ENCODE assay signal across 23 cellular contexts in genomic region chr11:15118431-15118830, GRCh38. TPM values are rescaled to one million over a fixed set of nuclear protein-coding genes. Genes with fewer than 3 reads are reported as not detected.
DNase-seq lines count a peak whose midpoint lies in the region; ATAC-seq lines count a peak whose summit lies in the region.
"Had no signal": no experiment of that assay in that cellular context is flagged by ENCODE, and none has a peak within 500 bp of the region (broad histone marks: within the 10 kb centered on the region; RNA-seq: fewer than 3 reads in every experiment).

No MANE protein-coding gene starts in this region.

- peak in 1 of 2 donors; percentile 21 for DNase-seq in activated naive CD4-positive, alpha-beta T cell treated with anti-CD3 and anti-CD28 coated beads, Interleukin-2, amount 50 U/mL, for 72 hours (ENCODE audit: low spot score in 2 of 2)
- no peak for DNase-seq in activated naive CD4-positive, alpha-beta T cell treated with anti-CD3 and anti-CD28 coated beads, Interleukin-2, amount 10 ng/mL, durations not matched to agents 7 days and 5 days
- no peak for DNase-seq in stimulated activated naive CD8-positive, alpha-beta T cell treated with anti-CD3 and anti-CD28 coated beads, Interleukin-15, Interleukin-2, amounts not matched to agents 100 U/mL and 50 U/mL, for 24 hours
- DNase-seq in NOMO-1 treated with DMSO at 0.1 percent for 48 hours (lab: John Stamatoyannopoulos, UW; ENCODE audit: unreplicated experiment) (no peak), left cardiac atrium (no peak)
- DNase-seq: activated CD8-positive, alpha-beta memory T cell treated with anti-CD3 and anti-CD28 coated beads, Interleukin-2, amount 50 U/mL, for 4 hours; activated naive CD4-positive, alpha-beta T cell treated with anti-CD3 and anti-CD28 coated beads, Interleukin-2, amount 50 U/mL, for 16 hours; brain microvascular endothelial cell; CD8-positive, alpha-beta memory T cell; DND-41; lower lobe of right lung; NCI-H1694; stimulated activated CD4-positive, alpha-beta T cell treated with anti-CD3 and anti-CD28 coated beads, Interleukin-4, amount 100 ng/mL, for 1 hour; T-cell had no signal

- peaks cover 57% of the 10 kb centered on the region for H3K27me3 Mint-ChIP-seq in activated naive CD4-positive, alpha-beta T cell treated with anti-CD3 and anti-CD28 coated beads, Interleukin-2, amount 10 ng/mL, durations not matched to agents 7 days and 5 days
- H3K27me3 Mint-ChIP-seq in activated T-helper 17 cell treated with anti-CD3 and anti-CD28 coated beads, Interleukin-2, amount 50 U/mL, for 72 hours: peaks cover 50% of the 10 kb centered on the region

- peaks cover 0 to 4% of the 10 kb centered on the region in 2 donors for H3K36me3 Mint-ChIP-seq in activated naive CD4-positive, alpha-beta T cell treated with anti-CD3 and anti-CD28 coated beads, Interleukin-2, amount 50 U/mL, for 72 hours
- no peaks in the 10 kb centered on the region for H3K36me3 Mint-ChIP-seq in activated naive CD4-positive, alpha-beta T cell treated with anti-CD3 and anti-CD28 coated beads, Interleukin-2, amount 10 ng/mL, durations not matched to agents 7 days and 5 days
- H3K36me3 Mint-ChIP-seq in activated T-helper 17 cell treated with anti-CD3 and anti-CD28 coated beads, Interleukin-2, amount 50 U/mL, for 72 hours (ENCODE audit: low read depth): no peaks in the 10 kb centered on the region
- H3K36me3 Mint-ChIP-seq: T-cell had no signal

- CTCF ChIA-PET in activated naive CD4-positive, alpha-beta T cell treated with anti-CD3 and anti-CD28 coated beads, Interleukin-2, amount 10 ng/mL, durations not matched to agents 7 days and 5 days (lab: Charles Lee): interaction anchor here (1.0 to 2.0 kb wide), 5 partner anchors 11 to 89 kb away, joined by 3 to 7 read pairs (median 4); no protein-coding TSS in a partner anchor

- no peak overlapping the region for H3K27ac Mint-ChIP-seq in activated naive CD4-positive, alpha-beta T cell treated with anti-CD3 and anti-CD28 coated beads, Interleukin-2, amount 50 U/mL, for 72 hours
- no peak overlapping the region for H3K27ac Mint-ChIP-seq in activated naive CD4-positive, alpha-beta T cell treated with anti-CD3 and anti-CD28 coated beads, Interleukin-2, amount 10 ng/mL, durations not matched to agents 7 days and 5 days
- H3K27ac Mint-ChIP-seq in activated T-helper 17 cell treated with anti-CD3 and anti-CD28 coated beads, Interleukin-2, amount 50 U/mL, for 72 hours: no peak overlapping the region
- H3K27ac Mint-ChIP-seq: CD8-positive, alpha-beta memory T cell; T-cell had no signal

- ATAC-seq in activated naive CD4-positive, alpha-beta T cell treated with anti-CD3 and anti-CD28 coated beads, Interleukin-2, amount 50 U/mL, for 72 hours: peak; percentile 92 to 96
- ATAC-seq in HG02610 (IDR thresholded peaks at IDR 0.05; ENCODE audit: unreplicated experiment) (peak; percentile 71), HG02623 (IDR thresholded peaks at IDR 0.05; ENCODE audit: unreplicated experiment) (no peak), left cardiac atrium (no peak)
- peak; percentile 83 for ATAC-seq in activated T-helper 17 cell treated with anti-CD3 and anti-CD28 coated beads, Interleukin-2, amount 50 U/mL, for 72 hours (replicated peaks)
- ATAC-seq in stimulated activated naive CD8-positive, alpha-beta T cell treated with anti-CD3 and anti-CD28 coated beads, Interleukin-15, Interleukin-2, amounts not matched to agents 100 U/mL and 50 U/mL, for 24 hours: peak; percentile 87
- ATAC-seq: esophagus mucosa, lower lobe of right lung, Right ventricle myocardium inferior, T-cell had no signal

- H3K4me3 Mint-ChIP-seq in activated naive CD4-positive, alpha-beta T cell treated with anti-CD3 and anti-CD28 coated beads, Interleukin-2, amount 10 ng/mL, durations not matched to agents 7 days and 5 days: no peak overlapping the region
- no peak overlapping the region for H3K4me3 Mint-ChIP-seq in activated T-helper 17 cell treated with anti-CD3 and anti-CD28 coated beads, Interleukin-2, amount 50 U/mL, for 72 hours
- H3K4me3 Mint-ChIP-seq: CD8-positive, alpha-beta memory T cell; T-cell had no signal

- no peaks in the 10 kb centered on the region for H3K9me3 Mint-ChIP-seq in activated naive CD4-positive, alpha-beta T cell treated with anti-CD3 and anti-CD28 coated beads, Interleukin-2, amount 50 U/mL, for 72 hours
- H3K9me3 Mint-ChIP-seq in activated naive CD4-positive, alpha-beta T cell treated with anti-CD3 and anti-CD28 coated beads, Interleukin-2, amount 10 ng/mL, durations not matched to agents 7 days and 5 days: no peaks in the 10 kb centered on the region
- H3K9me3 Mint-ChIP-seq in activated T-helper 17 cell treated with anti-CD3 and anti-CD28 coated beads, Interleukin-2, amount 50 U/mL, for 72 hours: no peaks in the 10 kb centered on the region
- H3K9me3 Mint-ChIP-seq: CD8-positive, alpha-beta memory T cell; T-cell had no signal

- peaks cover 15% of the 10 kb centered on the region for H3K4me1 Mint-ChIP-seq in activated naive CD4-positive, alpha-beta T cell treated with anti-CD3 and anti-CD28 coated beads, Interleukin-2, amount 10 ng/mL, durations not matched to agents 7 days and 5 days
- peaks cover 9% of the 10 kb centered on the region for H3K4me1 Mint-ChIP-seq in activated T-helper 17 cell treated with anti-CD3 and anti-CD28 coated beads, Interleukin-2, amount 50 U/mL, for 72 hours

- intact Hi-C loops in left cardiac atrium (cut with DNase I): no loop called here

RNA-seq across cellular contexts. Expression of gene INSC, which starts 3.7 kb away (rescaled TPM):
- 1 to 10 TPM in 1 of 2 donors, under 1 TPM in 1; 0.36 to 1.4 TPM for total RNA-seq in activated naive CD4-positive, alpha-beta T cell treated with anti-CD3 and anti-CD28 coated beads, Interleukin-2, amount 50 U/mL, for 72 hours
- under 1 TPM in 1 of 2 donors, not detected in 1; 0.48 TPM for total RNA-seq in activated T-helper 17 cell treated with anti-CD3 and anti-CD28 coated beads, Interleukin-2, amount 50 U/mL, for 72 hours
- total RNA-seq in left cardiac atrium: under 1 TPM; 0.41 to 0.92 TPM
- total RNA-seq: CD8-positive, alpha-beta memory T cell; dermis microvascular lymphatic vessel endothelial cell; H4; myocyte; temporal lobe had no signal

RNA-seq across cellular contexts. Expression of gene CALCB, which starts 45.0 kb away (rescaled TPM):
- 1 to 10 TPM in 1 of 2 donors, under 1 TPM in 1; 0.75 to 3.6 TPM for total RNA-seq in activated naive CD4-positive, alpha-beta T cell treated with anti-CD3 and anti-CD28 coated beads, Interleukin-2, amount 50 U/mL, for 72 hours
- 1 to 10 TPM in 1 of 2 donors, under 1 TPM in 1; 0.56 to 1.3 TPM for total RNA-seq in activated T-helper 17 cell treated with anti-CD3 and anti-CD28 coated beads, Interleukin-2, amount 50 U/mL, for 72 hours
- total RNA-seq in left cardiac atrium: not detected
- total RNA-seq: dermis microvascular lymphatic vessel endothelial cell, esophagus mucosa, lower lobe of right lung, myocyte, Right ventricle myocardium inferior, temporal lobe had no signal

Comparison
In these comparisons a context has a peak if more than half of its experiments do, and no peak if none do; other contexts are left out.
1. ATAC-seq: peak in activated naive CD4-positive, alpha-beta T cell treated with anti-CD3 and anti-CD28 coated beads, Interleukin-2, amount 50 U/mL, for 72 hours (2 of 2), HG02610 (single experiment), activated T-helper 17 cell treated with anti-CD3 and anti-CD28 coated beads, Interleukin-2, amount 50 U/mL, for 72 hours (single experiment) and stimulated activated naive CD8-positive, alpha-beta T cell treated with anti-CD3 and anti-CD28 coated beads, Interleukin-15, Interleukin-2, amounts not matched to agents 100 U/mL and 50 U/mL, for 24 hours (single experiment); none in HG02623 (single experiment) and left cardiac atrium (0 of 2).